In genomic region chr11:90614318-90614717, GRCh38 we compare ENCODE assay signal across 10 cellular contexts.
"Had no signal": no experiment of that assay in that cellular context is flagged by ENCODE, and none has a peak within 500 bp of the region (broad histone marks: within the 10 kb centered on the region; RNA-seq: fewer than 3 reads in every experiment).

No MANE protein-coding gene starts in this region.

- H2AFZ ChIP-seq: GM23338 had no signal

- FAIRE-seq: H1, H54, HepG2, K562 had no signal

- ATAC-seq: GM23338, HepG2, K562 had no signal

- DNase-seq: H9, HCEC 1CT, IMR-90, KG1 had no signal

- H3K4me3 Mint-ChIP-seq: GM23338, H9 had no signal

- H3K4me2 ChIP-seq: GM23338 had no signal

- H3K4me3 ChIP-seq: GM23338, K562 had no signal

- H3K27ac ChIP-seq: HL-60 had no signal
